Comparison of ENCODE assay signal across 16 cellular contexts in genomic region chr17:2959371-2960130, GRCh38.
DNase-seq lines count a peak whose midpoint lies in the region; ATAC-seq and TF ChIP-seq lines count a peak whose summit lies in the region.
"Had no signal": no experiment of that assay in that cellular context is flagged by ENCODE, and none has a peak within 500 bp of the region (broad histone marks: within the 10 kb centered on the region; RNA-seq: fewer than 3 reads in every experiment).

No MANE protein-coding gene starts in this region.

- peak overlapping the region; percentile 78 for H2BK20ac ChIP-seq in IMR-90 (ENCODE audit: low read depth, low read length)

- CTCF ChIA-PET in IMR-90 (lab: Yijun Ruan, JAX) = no interaction called here

- TF ChIP-seq POLR2A in IMR-90 (IDR thresholded peaks at IDR 0.05; ENCODE audit: low read depth, low read length) = no peak

- no peak for ATAC-seq in IMR-90 (ENCODE audit: low read depth)
- no peak for ATAC-seq in HG03354 (IDR thresholded peaks at IDR 0.05; ENCODE audit: poor library complexity, severe bottlenecking, unreplicated experiment)
- no peak for ATAC-seq in GM21576 (IDR thresholded peaks at IDR 0.05; ENCODE audit: unreplicated experiment)

- H3K14ac ChIP-seq in IMR-90 (replicated peaks; ENCODE audit: low read depth, low read length) = peak overlapping the region; percentile 61
- no peak overlapping the region for H3K14ac ChIP-seq in neuronal stem cell (ENCODE audit: low read length)

- H2BK12ac ChIP-seq in neuronal stem cell (ENCODE audit: low read length) = no peak overlapping the region

- H3K23ac ChIP-seq in IMR-90 (ENCODE audit: low read depth, low read length) (no peak overlapping the region), neuronal stem cell (ENCODE audit: low read depth, low read length, poor library complexity) (no peak overlapping the region)

- in situ Hi-C loops in IMR-90 (cut with MboI; ENCODE audit: low sequenced_read_pairs) = no loop called here

- intact Hi-C loops in IMR-90 (cut with micrococcal nuclease) = loop anchor here (2.0 kb wide), 1 partner anchor 45 kb away; no protein-coding TSS in a partner anchor

- WGBS in IMR-90 (ENCODE audit: extremely low coverage in 2 of 2, insufficient read length in 1 of 2), 2 experiments = 81% methylated on average over 7 of the region's 19 CpGs; no CpG with 5 or more reads in 1 of the 2 experiments
- no CpG with 5 or more reads among the region's 19 CpGs for WGBS in neuronal stem cell (ENCODE audit: extremely low coverage in 2 of 2, insufficient read length in 2 of 2, insufficient replicate concordance in 1 of 2), 2 donors

- peak overlapping the region; percentile 24 for H2AK9ac ChIP-seq in IMR-90 (replicated peaks; ENCODE audit: low read depth, low read length, poor library complexity)

- H2AK5ac ChIP-seq in IMR-90 (ENCODE audit: low read depth, low read length) = peak overlapping the region; percentile 20
- no peak overlapping the region for H2AK5ac ChIP-seq in neuronal stem cell (ENCODE audit: low read depth, low read length)

- peak overlapping the region; percentile 23; the same call in 1 of the 2 replicates for H3K18ac ChIP-seq in IMR-90 (ENCODE audit: low read depth, low read length)
- H3K18ac ChIP-seq in neuronal stem cell (ENCODE audit: low read length) = peak overlapping the region; percentile 44

- no peak overlapping the region for H3K9ac ChIP-seq in IMR-90 (ENCODE audit: low read depth, low read length)
- H3K9ac ChIP-seq in neuronal stem cell (ENCODE audit: low read depth, low read length, poor library complexity) = no peak overlapping the region

- no peaks in the 10 kb centered on the region for H3K9me3 ChIP-seq in IMR-90 (ENCODE audit: control insufficient read depth, insufficient read depth, low read length)
- no peaks in the 10 kb centered on the region for H3K9me3 ChIP-seq in neuronal stem cell (replicated peaks in 1 of 2; ENCODE audit: control insufficient read depth in 2 of 2, insufficient read depth in 1 of 2, low read depth in 1 of 2, low read length in 2 of 2)
- H3K9me3 ChIP-seq: HAP-1, left ventricle myocardium inferior, MG63 had no signal

- no peak overlapping the region for H2AFZ ChIP-seq in IMR-90 (replicated peaks; ENCODE audit: low read length, poor library complexity)
- H2AFZ ChIP-seq in neuronal stem cell (ENCODE audit: low read length) = no peak overlapping the region

- H3K27ac Mint-ChIP-seq in chondrocyte (ENCODE audit: unreplicated experiment) = peak overlapping the region; percentile 76
- H3K27ac Mint-ChIP-seq: activated naive CD8-positive, alpha-beta T cell treated with anti-CD3 and anti-CD28 coated beads, Interleukin-2, amount 10 ng/mL, durations not matched to agents 7 days and 5 days had no signal

- no peak for TF ChIP-seq RAD21 in IMR-90 (IDR thresholded peaks at IDR 0.05; ENCODE audit: low read length)

- no peaks in the 10 kb centered on the region for H3K27me3 ChIP-seq in IMR-90 (ENCODE audit: control insufficient read depth, insufficient read depth, low read length)
- no peaks in the 10 kb centered on the region for H3K27me3 ChIP-seq in neuronal stem cell (ENCODE audit: control insufficient read depth in 3 of 3, insufficient read depth in 3 of 3, low read depth in 1 of 3, low read length in 3 of 3)
- H3K27me3 ChIP-seq: cardiac muscle cell, MG63 had no signal

- H3K4me1 ChIP-seq in IMR-90 (ENCODE audit: control insufficient read depth, insufficient read depth, low read length) (peaks cover 17% of the 10 kb centered on the region), neuronal stem cell (ENCODE audit: control insufficient read depth in 2 of 2, insufficient read depth in 1 of 2, low read depth in 1 of 2, low read length in 2 of 2) (peaks cover 4 to 20% of the 10 kb centered on the region in 2 donors)

- H4K91ac ChIP-seq in IMR-90 (ENCODE audit: insufficient read depth, low read depth, low read length) (peak overlapping the region; percentile 72), neuronal stem cell (ENCODE audit: low read depth, low read length, poor library complexity) (no peak overlapping the region)

- BruUV-seq in IMR-90 (replicated peaks; lab: Mats Ljungman, UMichigan) = no TSS peak

- H2BK120ac ChIP-seq in IMR-90 (ENCODE audit: low read depth, low read length) (peak overlapping the region; percentile 36; the same call in 1 of the 2 replicates), neuronal stem cell (ENCODE audit: low read depth, low read length) (no peak overlapping the region)

- DNase-seq in IMR-90 = no peak
- no peak for DNase-seq in chondrocyte (ENCODE audit: low spot score)
- no peak for DNase-seq in neuronal stem cell (ENCODE audit: low spot score)
- DNase-seq in DMS79 treated with DMSO at 0.1 percent for 48 hours (lab: John Stamatoyannopoulos, UW) = no peak
- DNase-seq in stimulated activated naive CD4-positive, alpha-beta T cell (lab: John Stamatoyannopoulos, UW) = no peak
- DNase-seq: activated CD4-positive, alpha-beta T cell treated with anti-CD3 and anti-CD28 coated beads for 4 hours; activated naive CD8-positive, alpha-beta T cell treated with anti-CD3 and anti-CD28 coated beads, Interleukin-2, amount 10 ng/mL, durations not matched to agents 7 days and 5 days; effector CD8-positive, alpha-beta T cell; left ventricle myocardium inferior; NCI-H187 treated with DMSO at 0.1 percent for 48 hours had no signal

- H3K27ac ChIP-seq in 22Rv1 (peak overlapping the region; percentile 74), IMR-90 (ENCODE audit: insufficient read depth, low read length) (no peak overlapping the region), neuronal stem cell (replicated peaks; ENCODE audit: low read length) (no peak overlapping the region)
- H3K27ac ChIP-seq: cardiac muscle cell had no signal

- peaks cover 20% of the 10 kb centered on the region for H3K9me1 ChIP-seq in IMR-90 (ENCODE audit: insufficient read depth, low read length)

- no peaks in the 10 kb centered on the region for H3K27me3 Mint-ChIP-seq in chondrocyte (ENCODE audit: low read depth)

- POLR2A ChIA-PET in IMR-90 (lab: Charles Lee; ENCODE audit: unreplicated experiment) = no interaction called here

- no peaks in the 10 kb centered on the region for H3K36me3 ChIP-seq in IMR-90 (ENCODE audit: control insufficient read depth, insufficient read depth, low read length)
- no peaks in the 10 kb centered on the region for H3K36me3 ChIP-seq in neuronal stem cell (replicated peaks in 1 of 2; ENCODE audit: control insufficient read depth in 2 of 2, insufficient read depth in 2 of 2, low read length in 2 of 2)
- H3K36me3 ChIP-seq: cardiac muscle cell, HAP-1, left ventricle myocardium inferior, MG63 had no signal

- H3K4me3 ChIP-seq in IMR-90 (ENCODE audit: insufficient read depth, low read depth, low read length) = no peak overlapping the region
- H3K4me3 ChIP-seq in neuronal stem cell (ENCODE audit: low read length in 2 of 2) = no peak overlapping the region
- H3K4me3 ChIP-seq: cardiac muscle cell, HAP-1, left ventricle myocardium inferior, MG63 had no signal

- H2BK5ac ChIP-seq in IMR-90 (ENCODE audit: low read depth, low read length, poor library complexity, severe bottlenecking) = no peak overlapping the region
- no peak overlapping the region for H2BK5ac ChIP-seq in neuronal stem cell (ENCODE audit: low read length)

- no peak overlapping the region for H3K4me2 ChIP-seq in IMR-90 (ENCODE audit: low read depth, low read length)
- no peak overlapping the region for H3K4me2 ChIP-seq in neuronal stem cell (ENCODE audit: insufficient read depth, low read length, poor library complexity, severe bottlenecking)

- no peak overlapping the region; the same call in 1 of the 2 replicates for H4K5ac ChIP-seq in IMR-90 (ENCODE audit: low read depth, low read length)

- TF ChIP-seq CTCF in 22Rv1 (IDR thresholded peaks at IDR 0.05) = no peak
- no peak for TF ChIP-seq CTCF in IMR-90 (conservative IDR thresholded peaks at IDR 0.05; ENCODE audit: low read depth, low read length)
- TF ChIP-seq CTCF in chondrocyte (IDR thresholded peaks at IDR 0.05) = no peak

- H2BK15ac ChIP-seq in IMR-90 (ENCODE audit: low read depth, low read length) (peak overlapping the region; percentile 71; the same call in 1 of the 3 replicates), neuronal stem cell (ENCODE audit: low read length) (no peak overlapping the region)

- peaks cover 0 to 21% of the 10 kb centered on the region in 2 experiments; a peak in 2 of 4 replicates for H3K79me1 ChIP-seq in IMR-90 (ENCODE audit: low read depth in 1 of 2, low read length in 2 of 2)
- no peaks in the 10 kb centered on the region for H3K79me1 ChIP-seq in neuronal stem cell (ENCODE audit: low read depth, low read length)

- no peaks in the 10 kb centered on the region for H3K36me3 Mint-ChIP-seq in chondrocyte (ENCODE audit: low read depth)
- H3K36me3 Mint-ChIP-seq: activated naive CD8-positive, alpha-beta T cell treated with anti-CD3 and anti-CD28 coated beads, Interleukin-2, amount 10 ng/mL, durations not matched to agents 7 days and 5 days had no signal

- dilution Hi-C loops in IMR-90 (cut with HindIII; ENCODE audit: low sequenced_read_pairs, unreplicated experiment) = no loop called here

- no peak overlapping the region for H3K56ac ChIP-seq in IMR-90 (ENCODE audit: extremely low read depth, insufficient read depth, low read length)

- H4K20me1 ChIP-seq in IMR-90 (ENCODE audit: insufficient read depth, low read length) = 0 out of 2 replicates have a peak, but pooled peaks cover 3% of the 10 kb centered on the region

- H3K4me1 Mint-ChIP-seq in chondrocyte (ENCODE audit: low read depth) = peaks cover 54% of the 10 kb centered on the region

- H3K9me3 Mint-ChIP-seq in chondrocyte (ENCODE audit: low read depth) = no peaks in the 10 kb centered on the region
- H3K9me3 Mint-ChIP-seq: activated naive CD8-positive, alpha-beta T cell treated with anti-CD3 and anti-CD28 coated beads, Interleukin-2, amount 10 ng/mL, durations not matched to agents 7 days and 5 days had no signal

- H3K4ac ChIP-seq in IMR-90 (ENCODE audit: low read depth, low read length) (peak overlapping the region; percentile 57), neuronal stem cell (ENCODE audit: low read length) (no peak overlapping the region)

- no peak overlapping the region for H3K4me3 Mint-ChIP-seq in chondrocyte (ENCODE audit: unreplicated experiment)
- H3K4me3 Mint-ChIP-seq: activated naive CD8-positive, alpha-beta T cell treated with anti-CD3 and anti-CD28 coated beads, Interleukin-2, amount 10 ng/mL, durations not matched to agents 7 days and 5 days had no signal

- H4K8ac ChIP-seq in IMR-90 (ENCODE audit: low read depth in 2 of 2, low read length in 2 of 2) (peak overlapping the region in 1 of 2 experiments; percentile 39; a peak in 1 of 4 replicates), neuronal stem cell (ENCODE audit: low read depth, low read length) (no peak overlapping the region)

TF ChIP-seq in IMR-90, 13 proteins besides CTCF, POLR2A, EP300 and RAD21 (continues in another document):
- no peak for TF ChIP-seq MAZ (IDR thresholded peaks at IDR 0.05; ENCODE audit: borderline replicate concordance, low read depth, low read length)
- TF ChIP-seq NFE2L2 (IDR thresholded peaks at IDR 0.05; ENCODE audit: low read depth, low read length) = no peak
- TF ChIP-seq BHLHE40 (IDR thresholded peaks at IDR 0.05; ENCODE audit: low read depth, low read length) = no peak
- no peak for TF ChIP-seq CHD1 (IDR thresholded peaks at IDR 0.05; ENCODE audit: low read depth, low read length)
- no peak for TF ChIP-seq RFX5 (IDR thresholded peaks at IDR 0.05; ENCODE audit: low read depth, low read length)
